In genomic region chr15:56245871-56246814, GRCh38 we compare ENCODE assay signal across 8 cellular contexts. TPM values are rescaled to one million over a fixed set of nuclear protein-coding genes. Genes with fewer than 3 reads are reported as not detected.
DNase-seq lines count a peak whose midpoint lies in the region; ATAC-seq and TF ChIP-seq lines count a peak whose summit lies in the region.

No MANE protein-coding gene starts in this region.

- in situ Hi-C loops in SK-MEL-5 (cut with HindIII; ENCODE audit: low pct_unique_long_range_greater_than_20kb, low sequenced_read_pairs): no loop called here

- no peaks in the 10 kb centered on the region for H3K79me2 ChIP-seq in parathyroid adenoma

- H2AFZ ChIP-seq in parathyroid adenoma: peak overlapping the region; percentile 68

- H3K4me1 Mint-ChIP-seq in activated naive CD4-positive, alpha-beta T cell treated with anti-CD3 and anti-CD28 coated beads for 36 hours (ENCODE audit: low read depth): peaks cover 16% of the 10 kb centered on the region

- H3K27me3 Mint-ChIP-seq in activated naive CD4-positive, alpha-beta T cell treated with anti-CD3 and anti-CD28 coated beads for 36 hours (ENCODE audit: low read depth): no peaks in the 10 kb centered on the region

- TF ChIP-seq CTCF in GM12801 (IDR thresholded peaks at IDR 0.05; ENCODE audit: extremely low read depth, insufficient read length) (peak; percentile 100), parathyroid adenoma (IDR thresholded peaks at IDR 0.05) (peak; percentile 97), tibial nerve (IDR thresholded peaks at IDR 0.05) (peak; percentile 92 to 99 (median 98))

- TF ChIP-seq EP300 in tibial nerve (IDR thresholded peaks at IDR 0.05): peak in 1 of 2 donors; percentile 54

- intact Hi-C loops in activated naive CD4-positive, alpha-beta T cell treated with anti-CD3 and anti-CD28 coated beads for 36 hours (cut with micrococcal nuclease): loop anchor here (1.0 to 5.0 kb wide), 10 partner anchors 39 to 621 kb away; partner anchors contain the start of genes MNS1, NEDD4, TEX9 and ZNF280D
- intact Hi-C loops in head of caudate nucleus (cut with DNase I): loop anchor here (10.0 kb wide), 1 partner anchor 251 kb away; the partner anchor contains the start of gene NEDD4

- TF ChIP-seq POLR2A in tibial nerve (IDR thresholded peaks at IDR 0.05): no peak

- H3K27me3 ChIP-seq in parathyroid adenoma (ENCODE audit: control insufficient read depth, insufficient read depth, low read length) (no peaks in the 10 kb centered on the region), tibial nerve (no peaks in the 10 kb centered on the region)

- H3K27ac Mint-ChIP-seq in activated naive CD4-positive, alpha-beta T cell treated with anti-CD3 and anti-CD28 coated beads for 36 hours: peak overlapping the region; percentile 90

- H3K27ac ChIP-seq in parathyroid adenoma: peak overlapping the region; percentile 69
- H3K27ac ChIP-seq in tibial nerve: peak overlapping the region in 3 of 4 donors; percentile 78 to 95 (median 81)

- no peaks in the 10 kb centered on the region for H3K9me3 Mint-ChIP-seq in activated naive CD4-positive, alpha-beta T cell treated with anti-CD3 and anti-CD28 coated beads for 36 hours

- CTCF ChIA-PET in activated naive CD4-positive, alpha-beta T cell treated with anti-CD3 and anti-CD28 coated beads for 36 hours (lab: Charles Lee): interaction anchor here (0.5 to 2.3 kb wide), 9 partner anchors 11 to 567 kb away, joined by 3 to 14 read pairs (median 3); no protein-coding TSS in a partner anchor

- H3K36me3 ChIP-seq in parathyroid adenoma (ENCODE audit: control insufficient read depth, insufficient read depth, low read length) (no peaks in the 10 kb centered on the region), tibial nerve (no peaks in the 10 kb centered on the region)

- peak overlapping the region; percentile 79 for H3K4me3 Mint-ChIP-seq in activated naive CD4-positive, alpha-beta T cell treated with anti-CD3 and anti-CD28 coated beads for 36 hours

- H3K4me3 ChIP-seq in parathyroid adenoma (ENCODE audit: low read depth, low read length) (peak overlapping the region; percentile 49), tibial nerve (peak overlapping the region; percentile 12 to 46 (median 23))

- no peaks in the 10 kb centered on the region for H3K4me1 ChIP-seq in parathyroid adenoma
- peaks cover 0 to 39% (median 23%) of the 10 kb centered on the region in 4 donors for H3K4me1 ChIP-seq in tibial nerve

- no peaks in the 10 kb centered on the region for H3K9me3 ChIP-seq in parathyroid adenoma (ENCODE audit: control insufficient read depth, low read length)
- H3K9me3 ChIP-seq in tibial nerve: no peaks in the 10 kb centered on the region

- WGBS in tibial nerve, 2 donors: 2 to 6% methylated on average over 14 to 15 of the region's 15 CpGs

- no peak overlapping the region for H3K9ac ChIP-seq in parathyroid adenoma

- DNase-seq in NAMALWA (ENCODE audit: low spot score) (peak; percentile 95), SK-MEL-5 (ENCODE audit: low read depth, low spot score) (peak; percentile 92), head of caudate nucleus (peak; percentile 77 to 95 (median 89)), tibial nerve (ENCODE audit: low spot score in 2 of 2) (peak; percentile 68 to 84)
- DNase-seq in activated naive CD4-positive, alpha-beta T cell treated with anti-CD3 and anti-CD28 coated beads for 36 hours: peak; percentile 94

- H3K36me3 Mint-ChIP-seq in activated naive CD4-positive, alpha-beta T cell treated with anti-CD3 and anti-CD28 coated beads for 36 hours (ENCODE audit: low read depth): peaks cover 3% of the 10 kb centered on the region

- ATAC-seq in HG02571 (IDR thresholded peaks at IDR 0.05; ENCODE audit: unreplicated experiment): peak; percentile 52

- H3K4me2 ChIP-seq in parathyroid adenoma (ENCODE audit: low read length): peak overlapping the region; percentile 85

RNA-seq across cellular contexts. Expression of gene RFX7, which starts 2.5 kb away (rescaled TPM):
- 5.0 and 5.1 TPM in 2 replicates for total RNA-seq in SK-MEL-5 (2014; rRNA removed; shearing (Covaris generic))
- polyA plus RNA-seq in SK-MEL-5 (2015; cell fraction: cytosol; rRNA removed): 5.2 and 8.4 TPM in 2 replicates
- polyA plus RNA-seq in SK-MEL-5 (2015; cell fraction: nucleus; rRNA removed): 16.8 and 19.9 TPM in 2 replicates
- total RNA-seq in activated naive CD4-positive, alpha-beta T cell treated with anti-CD3 and anti-CD28 coated beads for 36 hours: 10 to 100 TPM; 22.8 to 26.6 TPM
- 10 to 100 TPM in 2 of 4 donors, 1 to 10 TPM in 2; 7.1 to 13.8 (median 10.0) TPM for total RNA-seq in tibial nerve

Comparison
In these comparisons a context has a peak if more than half of its experiments do, and no peak if none do; other contexts are left out.
1. Peak in every context shown above with its lines: DNase-seq, ATAC-seq, H3K4me3 ChIP-seq and H3K27ac ChIP-seq.